ENCODE assay signal across 1 cellular context in genomic region chr4:2805712-2806391, GRCh38.
TF ChIP-seq lines count a peak whose summit lies in the region.

No MANE protein-coding gene starts in this region.

TF ChIP-seq in HCT116, 20 proteins besides CTCF, POLR2A, EP300 and RAD21 (continued from another document):
- TF ChIP-seq REST (IDR thresholded peaks at IDR 0.05; ENCODE audit: low read depth) (no peak), POLR2AphosphoS5 (IDR thresholded peaks at IDR 0.05; ENCODE audit: low read depth, low read length) (no peak), ELF1 (IDR thresholded peaks at IDR 0.05; ENCODE audit: borderline replicate concordance, low read depth) (no peak), TCF7L2 (IDR thresholded peaks at IDR 0.05; ENCODE audit: borderline replicate concordance, extremely low read depth, insufficient read depth, insufficient read length) (no peak), CBX3 (IDR thresholded peaks at IDR 0.05; ENCODE audit: low read depth) (no peak), CEBPB (IDR thresholded peaks at IDR 0.05; ENCODE audit: low read depth) (no peak), YY1 (IDR thresholded peaks at IDR 0.05; ENCODE audit: extremely low read depth, insufficient replicate concordance, low read depth, low read length) (no peak), SIN3A (IDR thresholded peaks at IDR 0.05; ENCODE audit: low read depth) (no peak), EZH2 (IDR thresholded peaks at IDR 0.05) (no peak), EGR1 (IDR thresholded peaks at IDR 0.05; ENCODE audit: low read depth) (no peak), FOSL1 (IDR thresholded peaks at IDR 0.05; ENCODE audit: low read depth) (no peak), JUND (IDR thresholded peaks at IDR 0.05) (no peak), EZH2phosphoT487 (IDR thresholded peaks at IDR 0.05; ENCODE audit: borderline replicate concordance) (no peak), ATF3 (IDR thresholded peaks at IDR 0.05) (no peak), ZNF274 (IDR thresholded peaks at IDR 0.05; ENCODE audit: low read depth, low read length) (no peak), ZFX (IDR thresholded peaks at IDR 0.05) (no peak)
